1 cellular context compared by ENCODE assay signal in the genomic region with DNA sequence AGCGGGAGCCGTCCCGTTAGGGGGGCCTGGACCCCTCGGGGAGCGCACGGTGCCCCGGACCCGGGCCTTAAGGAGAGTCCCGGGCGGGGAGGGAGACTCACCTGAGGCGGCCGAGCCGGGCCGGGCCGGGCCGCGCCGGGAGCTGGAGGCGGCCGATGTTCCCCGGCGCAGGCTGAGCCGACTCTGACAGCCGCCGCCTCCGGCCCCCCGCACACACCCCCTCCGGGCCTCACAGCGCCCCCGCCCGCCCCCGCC.
TF ChIP-seq lines count a peak whose summit lies in the region.

A gene (minus strand): TSS at position 188 of the 255 bp plus-strand sequence. CDS start 1,656 bp downstream, outside the sequence.

TF ChIP-seq in GM23338, 12 proteins besides CTCF, POLR2A, EP300 and RAD21 (continued from another document):
- TF ChIP-seq, protein P1, sequence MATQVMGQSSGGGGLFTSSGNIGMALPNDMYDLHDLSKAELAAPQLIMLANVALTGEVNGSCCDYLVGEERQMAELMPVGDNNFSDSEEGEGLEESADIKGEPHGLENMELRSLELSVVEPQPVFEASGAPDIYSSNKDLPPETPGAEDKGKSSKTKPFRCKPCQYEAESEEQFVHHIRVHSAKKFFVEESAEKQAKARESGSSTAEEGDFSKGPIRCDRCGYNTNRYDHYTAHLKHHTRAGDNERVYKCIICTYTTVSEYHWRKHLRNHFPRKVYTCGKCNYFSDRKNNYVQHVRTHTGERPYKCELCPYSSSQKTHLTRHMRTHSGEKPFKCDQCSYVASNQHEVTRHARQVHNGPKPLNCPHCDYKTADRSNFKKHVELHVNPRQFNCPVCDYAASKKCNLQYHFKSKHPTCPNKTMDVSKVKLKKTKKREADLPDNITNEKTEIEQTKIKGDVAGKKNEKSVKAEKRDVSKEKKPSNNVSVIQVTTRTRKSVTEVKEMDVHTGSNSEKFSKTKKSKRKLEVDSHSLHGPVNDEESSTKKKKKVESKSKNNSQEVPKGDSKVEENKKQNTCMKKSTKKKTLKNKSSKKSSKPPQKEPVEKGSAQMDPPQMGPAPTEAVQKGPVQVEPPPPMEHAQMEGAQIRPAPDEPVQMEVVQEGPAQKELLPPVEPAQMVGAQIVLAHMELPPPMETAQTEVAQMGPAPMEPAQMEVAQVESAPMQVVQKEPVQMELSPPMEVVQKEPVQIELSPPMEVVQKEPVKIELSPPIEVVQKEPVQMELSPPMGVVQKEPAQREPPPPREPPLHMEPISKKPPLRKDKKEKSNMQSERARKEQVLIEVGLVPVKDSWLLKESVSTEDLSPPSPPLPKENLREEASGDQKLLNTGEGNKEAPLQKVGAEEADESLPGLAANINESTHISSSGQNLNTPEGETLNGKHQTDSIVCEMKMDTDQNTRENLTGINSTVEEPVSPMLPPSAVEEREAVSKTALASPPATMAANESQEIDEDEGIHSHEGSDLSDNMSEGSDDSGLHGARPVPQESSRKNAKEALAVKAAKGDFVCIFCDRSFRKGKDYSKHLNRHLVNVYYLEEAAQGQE (IDR thresholded peaks at IDR 0.05; ENCODE audit: unreplicated experiment): no peak
- no peak for TF ChIP-seq EZH2phosphoT487 (IDR thresholded peaks at IDR 0.05; ENCODE audit: unreplicated experiment)
